8 cellular contexts compared by ENCODE assay signal in genomic region chr12:20212658-20213387, GRCh38.
A peak's percentile ranks its signal among the peaks of the same experiment; 100 is the strongest.
DNase-seq lines count a peak whose midpoint lies in the region; ATAC-seq and TF ChIP-seq lines count a peak whose summit lies in the region.

No MANE protein-coding gene starts in this region.

- H3K36me3 ChIP-seq in BE2C (no peaks in the 10 kb centered on the region), heart left ventricle (no peaks in the 10 kb centered on the region)

- ATAC-seq in heart left ventricle (peak; percentile 97 to 99 (median 99)), GM18502 (IDR thresholded peaks at IDR 0.05; ENCODE audit: poor library complexity, unreplicated experiment) (no peak)
- no peak for ATAC-seq in activated CD4-positive, CD25-positive, alpha-beta regulatory T cell treated with anti-CD3 and anti-CD28 coated beads, Interleukin-2, amount 50 U/mL, for 24 hours

- WGBS in heart left ventricle, 4 donors: 12 to 25% (median 14%) methylated on average over 7 of the region's 7 CpGs

- H3K9me3 ChIP-seq in BE2C (no peaks in the 10 kb centered on the region), heart left ventricle (no peaks in the 10 kb centered on the region)

- H3K27me3 ChIP-seq in BE2C (no peaks in the 10 kb centered on the region), heart left ventricle (no peaks in the 10 kb centered on the region)

- TF ChIP-seq CTCF in BE2C (IDR thresholded peaks at IDR 0.05; ENCODE audit: low read depth, low read length) (peak; percentile 11; the same call in 1 of the 2 replicates), heart left ventricle (IDR thresholded peaks at IDR 0.05) (peak in 1 of 12 donors; percentile 4)

- H3K4me1 ChIP-seq in BE2C (peaks cover 20% of the 10 kb centered on the region), heart left ventricle (peaks cover 0 to 60% (median 25%) of the 10 kb centered on the region in 12 donors)

- DNase-seq in BE2C: peak; percentile 91
- peak; percentile 73 for DNase-seq in MV-4-11 (lab: John Stamatoyannopoulos, UW)
- DNase-seq in amniotic stem cell (lab: John Stamatoyannopoulos, UW): peak; percentile 97
- peak; percentile 83 to 91 (median 86) for DNase-seq in heart left ventricle
- peak; percentile 28 to 92 (median 54) for DNase-seq in posterior cingulate gyrus
- DNase-seq in SKM-1 (lab: John Stamatoyannopoulos, UW; ENCODE audit: unreplicated experiment): no peak

- H3K4me3 ChIP-seq in BE2C (ENCODE audit: low read depth, low read length) (peak overlapping the region; percentile 37), heart left ventricle (peak overlapping the region in 8 of 12 donors; percentile 25 to 37 (median 28))

- intact Hi-C loops in heart left ventricle (cut with DNase I) (loop anchor here in 5 of 10 donors (5.0 to 10.0 kb wide), 9 partner anchors 59 to 471 kb away; partner anchors contain the start of gene PDE3A (in 4 of the 5)), posterior cingulate gyrus (cut with DNase I) (no loop called here)

- H3K27ac ChIP-seq in heart left ventricle: peak overlapping the region; percentile 53 to 87 (median 83)

- TF ChIP-seq POLR2A in heart left ventricle (IDR thresholded peaks at IDR 0.05): no peak

Comparison
In these comparisons a context has a peak if more than half of its experiments do, and no peak if none do; other contexts are left out.
1. ATAC-seq: peak in heart left ventricle (4 of 4); none in activated CD4-positive, CD25-positive, alpha-beta regulatory T cell treated with anti-CD3 and anti-CD28 coated beads, Interleukin-2, amount 50 U/mL, for 24 hours (0 of 2) and GM18502 (single experiment).